In the genomic region with DNA sequence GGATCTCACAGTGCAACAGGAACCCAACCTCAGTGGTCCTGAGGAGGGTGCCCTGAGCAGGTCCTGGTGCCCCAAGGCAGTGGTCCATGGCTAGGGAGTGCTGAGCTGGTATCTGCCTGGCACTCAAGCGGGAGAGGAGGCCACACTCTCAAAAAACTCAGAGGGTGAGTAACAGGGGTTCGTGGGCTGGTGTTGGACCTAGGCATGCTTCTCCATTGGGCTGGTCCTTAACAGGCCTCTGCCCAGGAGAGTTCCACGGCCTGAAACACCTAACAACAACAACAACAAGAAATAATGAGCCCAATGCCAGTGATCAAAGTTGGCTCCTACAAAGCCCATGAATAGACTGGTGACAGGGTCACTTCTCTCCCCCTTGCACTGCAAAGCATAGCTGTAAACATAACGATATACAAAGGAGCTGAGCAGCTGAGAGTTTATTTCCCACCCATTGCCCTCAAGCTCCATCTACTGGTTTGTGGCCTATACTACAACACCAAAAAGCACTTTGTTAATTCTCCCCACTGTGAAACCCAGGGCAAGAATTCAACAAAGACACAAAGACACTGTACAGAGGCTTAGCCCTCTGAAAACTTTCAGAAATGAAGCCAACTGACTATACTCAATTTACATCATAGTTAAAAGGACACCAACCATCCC, we compare ENCODE assay signal across 10 cellular contexts.
DNase-seq lines count a peak whose midpoint lies in the region; ATAC-seq and TF ChIP-seq lines count a peak whose summit lies in the region.
"Had no signal": no experiment of that assay in that cellular context is flagged by ENCODE, and none has a peak within 500 bp of the region (broad histone marks: within the 10 kb centered on the region; RNA-seq: fewer than 3 reads in every experiment).

No MANE protein-coding gene starts in this region.

- ATAC-seq in GM18873 (IDR thresholded peaks at IDR 0.05; ENCODE audit: low FRiP score, unreplicated experiment) (no peak), HG03039 (IDR thresholded peaks at IDR 0.05; ENCODE audit: unreplicated experiment) (no peak)

- H3K4me1 ChIP-seq in thyroid gland (no peaks in the 10 kb centered on the region), ovary (ENCODE audit: insufficient read depth) (no peaks in the 10 kb centered on the region)

- peak; percentile 27 for DNase-seq in Jurkat, Clone E6-1 (ENCODE audit: low read depth, low spot score)
- peak; percentile 9 to 50 for DNase-seq in T47D (ENCODE audit: low read depth in 1 of 2, low spot score in 1 of 2)
- no peak for DNase-seq in thyroid gland
- no peak for DNase-seq in ovary
- DNase-seq: activated naive CD4-positive, alpha-beta T cell treated with anti-CD3 and anti-CD28 coated beads for 36 hours; Calu3 had no signal

- H3K9me3 ChIP-seq in thyroid gland, result no peaks in the 10 kb centered on the region
- no peaks in the 10 kb centered on the region for H3K9me3 ChIP-seq in ovary

- H3K36me3 ChIP-seq in thyroid gland (no peaks in the 10 kb centered on the region), ovary (no peaks in the 10 kb centered on the region)

- H3K27ac ChIP-seq in 22Rv1, result no peak overlapping the region
- no peak overlapping the region for H3K27ac ChIP-seq in thyroid gland
- no peak overlapping the region for H3K27ac ChIP-seq in ovary

- peak; percentile 44 for TF ChIP-seq CTCF in 22Rv1 (IDR thresholded peaks at IDR 0.05)
- TF ChIP-seq CTCF in GM12875 (IDR thresholded peaks at IDR 0.05; ENCODE audit: borderline replicate concordance, insufficient read depth, low read depth, low read length), result peak; percentile 36; the same call in 1 of the 2 replicates
- TF ChIP-seq CTCF in thyroid gland (IDR thresholded peaks at IDR 0.05), result no peak
- TF ChIP-seq CTCF in ovary (IDR thresholded peaks at IDR 0.05), result no peak

- H3K4me3 ChIP-seq in GM12875 (ENCODE audit: low read depth, low read length), result no peak overlapping the region
- H3K4me3 ChIP-seq in Jurkat, Clone E6-1 (ENCODE audit: low read length), result no peak overlapping the region
- H3K4me3 ChIP-seq in thyroid gland (replicated peaks in 1 of 3), result no peak overlapping the region
- no peak overlapping the region for H3K4me3 ChIP-seq in ovary

- WGBS in thyroid gland, 2 donors, result 64 to 69% methylated on average over 3 to 4 of the region's 4 CpGs
- 61 to 70% (median 66%) methylated on average over 4 of the region's 4 CpGs for WGBS in ovary, 3 donors

- H3K27me3 ChIP-seq in thyroid gland (no peaks in the 10 kb centered on the region), ovary (no peaks in the 10 kb centered on the region)

- intact Hi-C loops in thyroid gland (cut with DNase I), result no loop called here
- intact Hi-C loops in ovary (cut with DNase I), result no loop called here

- in situ Hi-C loops in T47D (cut with HindIII; ENCODE audit: low pct_unique_long_range_greater_than_20kb, low sequenced_read_pairs), result no loop called here

- no peak for TF ChIP-seq EP300 in ovary (IDR thresholded peaks at IDR 0.05)

- TF ChIP-seq POLR2A in thyroid gland (IDR thresholded peaks at IDR 0.05) (no peak), ovary (IDR thresholded peaks at IDR 0.05) (no peak)

Comparison
In these comparisons a context has a peak if more than half of its experiments do, and no peak if none do; other contexts are left out.
1. CTCF ChIP-seq: peak in 22Rv1 (single experiment) and GM12875 (single experiment); none in thyroid gland (0 of 6) and ovary (0 of 3).
2. DNase-seq: peak in Jurkat, Clone E6-1 (single experiment) and T47D (2 of 2); none in thyroid gland (0 of 2) and ovary (0 of 5).